27 cellular contexts compared by ENCODE assay signal in genomic region chr13:108656742-108657141, GRCh38. TPM values are rescaled to one million over a fixed set of nuclear protein-coding genes. Genes with fewer than 3 reads are reported as not detected.
"Had no signal": no experiment of that assay in that cellular context is flagged by ENCODE, and none has a peak within 500 bp of the region (broad histone marks: within the 10 kb centered on the region; RNA-seq: fewer than 3 reads in every experiment).

No MANE protein-coding gene starts in this region.

- H3K36me3 ChIP-seq: stomach, suprapubic skin, thoracic aorta, thyroid gland, tibial artery, tibial nerve, transverse colon, upper lobe of left lung, upper lobe of right lung, uterus, vagina had no signal

- FAIRE-seq: urothelium cell line had no signal

- H3K4me3 ChIP-seq: stomach, suprapubic skin, testis, thoracic aorta, thyroid gland, tibial artery, tibial nerve, transverse colon, upper lobe of left lung, upper lobe of right lung, uterus, vagina had no signal

- ATAC-seq: stimulated activated effector memory CD8-positive, alpha-beta T cell treated with anti-CD3 and anti-CD28 coated beads, Interleukin-12 subunit alpha, Interleukin-12 subunit beta, amount 100 ng/mL, for 72 hours; stimulated activated memory B cell treated with anti-CD40 and anti-IgM and Interleukin-4, amounts not matched to agents 10 μg/mL and 1 μg/mL and 100 μg/mL, for 72 hours; stimulated activated naive B cell treated with anti-CD40 and anti-IgM and Interleukin-4, amounts not matched to agents 10 μg/mL and 1 μg/mL and 100 μg/mL, for 72 hours; stimulated activated naive CD8-positive, alpha-beta T cell treated with anti-CD3 and anti-CD28 coated beads, Interleukin-15, amount 100 ng/mL, for 72 hours; stimulated activated naive CD8-positive, alpha-beta T cell treated with anti-CD3 and anti-CD28 coated beads, Interleukin-15, Interleukin-2, amounts not matched to agents 100 U/mL and 50 U/mL, for 24 hours; upper lobe of right lung had no signal

- H3K27ac ChIP-seq: stomach, suprapubic skin, testis, thoracic aorta, thyroid gland, tibial artery, tibial nerve, transverse colon, upper lobe of left lung, upper lobe of right lung, uterus, vagina had no signal

- H3K9me3 ChIP-seq: testis, thoracic aorta, thyroid gland, tibial artery, transverse colon, upper lobe of right lung, uterus, vagina had no signal

- H3K4me1 ChIP-seq: stomach, suprapubic skin, testis, thyroid gland, tibial artery, tibial nerve, transverse colon, upper lobe of left lung, upper lobe of right lung, uterus, vagina had no signal

- DNase-seq: stimulated activated CD4-positive, alpha-beta T cell treated with anti-CD3 and anti-CD28 coated beads, Interleukin-2, amount 100 ng/mL, for 48 hours; stimulated activated CD4-positive, alpha-beta T cell treated with anti-CD3 and anti-CD28 coated beads, Interleukin-4, amount 100 ng/mL, for 1 hour; stimulated activated CD4-positive, alpha-beta T cell treated with anti-CD3 and anti-CD28 coated beads, Interleukin-4, amount 100 ng/mL, for 24 hours; stimulated activated CD4-positive, alpha-beta T cell treated with anti-CD3 and anti-CD28 coated beads, Interleukin-4, amount 100 ng/mL, for 4 hours; stimulated activated naive B cell treated with anti-CD40 and anti-IgM and Interleukin-4, amounts not matched to agents 10 μg/mL and 1 μg/mL and 100 μg/mL, for 72 hours; stimulated activated naive CD4-positive, alpha-beta T cell; stimulated activated naive CD4-positive, alpha-beta T cell treated with Interleukin-2 at 50 U/mL for 16 hours; stimulated activated naive CD8-positive, alpha-beta T cell treated with anti-CD3 and anti-CD28 coated beads, Interleukin-15, amount 100 ng/mL, for 72 hours; stimulated activated naive CD8-positive, alpha-beta T cell treated with anti-CD3 and anti-CD28 coated beads, Interleukin-15, Interleukin-2, amounts not matched to agents 100 U/mL and 50 U/mL, for 24 hours; stomach; substantia nigra; testis; thyroid gland; tibial artery; transverse colon; trophoblast cell; upper lobe of left lung; upper lobe of right lung; uterus had no signal

- H3K27me3 ChIP-seq: stomach, suprapubic skin, testis, thyroid gland, tibial artery, tibial nerve, transverse colon, upper lobe of left lung, upper lobe of right lung, uterus, vagina had no signal

RNA-seq across cellular contexts. Expression of gene MYO16, which starts 27.3 kb away (rescaled TPM):
- total RNA-seq: ureter had no signal
